9 cellular contexts compared by ENCODE assay signal in genomic region chr3:50352762-50353161, GRCh38. TPM values are rescaled to one million over a fixed set of nuclear protein-coding genes. Genes with fewer than 3 reads are reported as not detected.
DNase-seq lines count a peak whose midpoint lies in the region; ATAC-seq and TF ChIP-seq lines count a peak whose summit lies in the region.
"Had no signal": no experiment of that assay in that cellular context is flagged by ENCODE, and none has a peak within 500 bp of the region (broad histone marks: within the 10 kb centered on the region; RNA-seq: fewer than 3 reads in every experiment).

No MANE protein-coding gene starts in this region.

- H3K4me1 ChIP-seq in neutrophil (ENCODE audit: control insufficient read depth in 1 of 2, insufficient read depth in 1 of 2, low read depth in 1 of 2, low read length in 1 of 2) (peaks cover 47 to 51% of the 10 kb centered on the region in 2 experiments), adrenal gland (replicated peaks in 1 of 2) (peaks cover 39 to 53% of the 10 kb centered on the region in 2 donors)

- H3K36me3 ChIP-seq in neutrophil (peaks cover 66% of the 10 kb centered on the region), adrenal gland (replicated peaks in 1 of 2) (peaks cover 0 to 41% of the 10 kb centered on the region in 2 donors)

- no peaks in the 10 kb centered on the region for H3K9me3 ChIP-seq in neutrophil
- H3K9me3 ChIP-seq in adrenal gland (replicated peaks in 1 of 3): no peaks in the 10 kb centered on the region

- no peak overlapping the region for H3K4me3 ChIP-seq in neutrophil (ENCODE audit: low read depth in 1 of 2, low read length in 1 of 2)
- H3K4me3 ChIP-seq in adrenal gland: no peak overlapping the region

- no peak for ATAC-seq in HG02642 (IDR thresholded peaks at IDR 0.05; ENCODE audit: poor library complexity, unreplicated experiment)

- H3K27ac ChIP-seq in neutrophil: peak overlapping the region; percentile 43
- H3K27ac ChIP-seq in adrenal gland: no peak overlapping the region

- DNase-seq in SIG-M5 treated with dmso at 0.1 percent for 504 hours (lab: John Stamatoyannopoulos, UW; ENCODE audit: unreplicated experiment) (peak; percentile 50), SIG-M5 (lab: John Stamatoyannopoulos, UW) (no peak), LHCN-M2 (ENCODE audit: low read depth) (peak; percentile 58), astrocyte of the hippocampus (ENCODE audit: low read depth, low spot score) (peak; percentile 25), GM19238 (ENCODE audit: insufficient read length, low spot score) (no peak), adrenal gland (no peak)
- DNase-seq: KBM-7 had no signal

- no peak for TF ChIP-seq POLR2A in adrenal gland (IDR thresholded peaks at IDR 0.05)

- no peaks in the 10 kb centered on the region for H3K27me3 ChIP-seq in neutrophil
- no peaks in the 10 kb centered on the region for H3K27me3 ChIP-seq in adrenal gland

- 27 to 47% (median 33%) methylated on average over 2 of the region's 2 CpGs for WGBS in adrenal gland, 4 donors

- TF ChIP-seq CTCF in neutrophil (IDR thresholded peaks at IDR 0.05) (no peak), adrenal gland (IDR thresholded peaks at IDR 0.05) (no peak)

- intact Hi-C loops in adrenal gland (cut with DNase I): no loop called here

RNA-seq across cellular contexts. Expression of gene CYB561D2, which starts 2.1 kb away (rescaled TPM):
- total RNA-seq in LHCN-M2 (2014; rRNA removed): 37.9 and 42.3 TPM in 2 replicates
- 31.2 TPM for polyA plus RNA-seq in LHCN-M2 (2012)
- total RNA-seq in adrenal gland: 10 to 100 TPM; 14.0 to 39.9 (median 28.3) TPM
- 10 to 100 TPM; 13.7 to 26.9 (median 16.8) TPM for polyA plus RNA-seq in adrenal gland

RNA-seq across cellular contexts. Expression of gene NPRL2, which starts 2.2 kb away (rescaled TPM):
- 23.9 and 27.8 TPM in 2 replicates for total RNA-seq in LHCN-M2 (2014; rRNA removed)
- polyA plus RNA-seq in LHCN-M2 (2012): 25.0 TPM
- 10 to 100 TPM; 16.9 to 33.3 (median 22.6) TPM for total RNA-seq in adrenal gland
- polyA plus RNA-seq in adrenal gland: 10 to 100 TPM; 27.5 to 57.9 (median 45.3) TPM

RNA-seq across cellular contexts. Expression of gene TMEM115, which starts 6.6 kb away (rescaled TPM):
- total RNA-seq in LHCN-M2 (2014; rRNA removed) (67.8 and 76.5 TPM in 2 replicates), adrenal gland (10 to 100 TPM; 48.9 to 88.5 (median 61.8) TPM)
- 39.4 TPM for polyA plus RNA-seq in LHCN-M2 (2012)
- 10 to 100 TPM; 23.6 to 36.6 (median 34.5) TPM for polyA plus RNA-seq in adrenal gland

RNA-seq across cellular contexts. Expression of gene ZMYND10, which starts 7.2 kb away (rescaled TPM):
- total RNA-seq in LHCN-M2 (2014; rRNA removed) (1.3 and 1.9 TPM in 2 replicates), adrenal gland (under 1 TPM in 5 of 8 donors, not detected in 3; 0.11 to 0.57 (median 0.34) TPM)
- 1.1 TPM for polyA plus RNA-seq in LHCN-M2 (2012)
- 1 to 10 TPM in 2 of 3 donors, not detected in 1; 1.2 to 1.9 TPM for polyA plus RNA-seq in adrenal gland

RNA-seq across cellular contexts. Expression of gene RASSF1, which starts 12.1 kb away (rescaled TPM):
- total RNA-seq in LHCN-M2 (2014; rRNA removed) (26.3 and 32.4 TPM in 2 replicates), adrenal gland (10 to 100 TPM; 12.4 to 27.4 (median 14.7) TPM)
- polyA plus RNA-seq in LHCN-M2 (2012): 33.2 TPM
- polyA plus RNA-seq in adrenal gland: 10 to 100 TPM in 2 of 3 donors, 1 to 10 TPM in 1; 9.6 to 26.4 (median 23.5) TPM

Comparison
In these comparisons a context has a peak if more than half of its experiments do, and no peak if none do; other contexts are left out.
1. DNase-seq: peak in SIG-M5 treated with dmso at 0.1 percent for 504 hours (single experiment), LHCN-M2 (single experiment) and astrocyte of the hippocampus (single experiment); none in SIG-M5 (single experiment), GM19238 (single experiment) and adrenal gland (0 of 7).